18 cellular contexts compared by ENCODE assay signal in the genomic region with DNA sequence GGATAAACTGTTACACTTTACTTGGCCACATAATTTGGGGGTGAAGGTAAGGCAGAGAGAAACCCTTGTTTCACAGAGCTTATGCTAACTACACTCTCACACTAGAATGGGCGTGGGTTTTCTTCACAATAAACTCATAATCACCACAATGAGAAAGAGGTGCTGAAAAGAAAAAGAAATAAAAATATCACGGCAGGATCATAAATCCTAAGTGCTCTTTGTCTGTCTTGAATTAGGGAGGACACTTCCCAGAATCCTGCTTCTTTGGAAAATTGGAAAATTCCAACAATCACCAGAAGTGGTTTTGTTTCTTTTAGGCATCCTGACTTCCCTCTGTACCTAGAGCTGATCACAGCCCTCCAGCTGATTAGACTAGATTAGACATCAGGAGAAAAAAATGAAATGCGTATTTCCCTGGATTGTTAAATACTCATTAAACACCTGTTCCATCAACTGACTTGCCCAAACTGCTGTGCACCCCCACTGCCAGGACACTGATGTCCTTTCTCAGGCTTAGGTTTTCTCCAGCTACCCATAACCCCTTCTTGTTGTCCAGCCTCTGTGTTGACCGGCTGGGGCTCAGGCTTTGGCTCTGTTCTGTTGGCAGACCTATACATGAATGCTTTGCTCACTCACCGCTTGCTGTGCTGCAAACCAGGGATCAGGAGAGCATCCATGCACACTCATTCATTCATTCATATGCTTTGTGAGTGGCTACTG. TPM values are rescaled to one million over a fixed set of nuclear protein-coding genes. Genes with fewer than 3 reads are reported as not detected.
"Had no signal": no experiment of that assay in that cellular context is flagged by ENCODE, and none has a peak within 500 bp of the region (broad histone marks: within the 10 kb centered on the region; RNA-seq: fewer than 3 reads in every experiment).

No MANE protein-coding gene starts in this region.

- H3K4me3 ChIP-seq: breast epithelium, thoracic aorta, vagina had no signal

- H3K4me3 Mint-ChIP-seq: activated CD8-positive, alpha-beta memory T cell treated with anti-CD3 and anti-CD28 coated beads, Interleukin-2, amount 10 ng/mL, durations not matched to agents 7 days and 5 days; activated naive CD8-positive, alpha-beta T cell; activated T-cell treated with anti-CD3 and anti-CD28 coated beads, Interleukin-2, amount 50 U/mL, for 4 hours; nephron; T-helper 2 cell treated with Interferon-gamma antibody and Interleukin-4, amounts not matched to agents 5 μg/mL and 100 μg/mL, for 36 hours had no signal

- H3K27ac Mint-ChIP-seq: activated CD8-positive, alpha-beta memory T cell treated with anti-CD3 and anti-CD28 coated beads, Interleukin-2, amount 10 ng/mL, durations not matched to agents 7 days and 5 days; T-helper 2 cell treated with Interferon-gamma antibody and Interleukin-4, amounts not matched to agents 5 μg/mL and 100 μg/mL, for 36 hours had no signal

- H3K4me1 ChIP-seq: breast epithelium had no signal

- ATAC-seq: activated CD8-positive, alpha-beta memory T cell treated with anti-CD3 and anti-CD28 coated beads, Interleukin-2, amount 10 ng/mL, durations not matched to agents 7 days and 5 days; activated T-cell treated with anti-CD3 and anti-CD28 coated beads, Interleukin-2, amount 50 U/mL, for 4 hours; stimulated activated naive CD8-positive, alpha-beta T cell treated with anti-CD3 and anti-CD28 coated beads, Interleukin-15, Interleukin-2, amounts not matched to agents 100 U/mL and 50 U/mL, for 24 hours had no signal

- H3K27me3 ChIP-seq: breast epithelium, vagina had no signal

- H3K9me3 Mint-ChIP-seq: activated T-cell treated with anti-CD3 and anti-CD28 coated beads, Interleukin-2, amount 50 U/mL, for 4 hours; nephron; T-helper 2 cell treated with Interferon-gamma antibody and Interleukin-4, amounts not matched to agents 5 μg/mL and 100 μg/mL, for 36 hours had no signal

- H3K27me3 Mint-ChIP-seq: activated CD8-positive, alpha-beta memory T cell treated with anti-CD3 and anti-CD28 coated beads, Interleukin-2, amount 10 ng/mL, durations not matched to agents 7 days and 5 days; activated naive CD8-positive, alpha-beta T cell had no signal

- H3K9me3 ChIP-seq: breast epithelium, thoracic aorta, vagina had no signal

- DNase-seq: activated CD4-positive, alpha-beta T cell treated with anti-CD3 and anti-CD28 coated beads for 1 hour; activated CD4-positive, alpha-beta T cell treated with anti-CD3 and anti-CD28 coated beads, Interleukin-2, amount 50 U/mL, for 48 hours; activated CD8-positive, alpha-beta memory T cell treated with anti-CD3 and anti-CD28 coated beads, Interleukin-2, amount 10 ng/mL, durations not matched to agents 7 days and 5 days; activated gamma-delta T cell; activated T-cell treated with anti-CD3 and anti-CD28 coated beads, Interleukin-2, amount 50 U/mL, for 4 hours; anterior cingulate cortex; left ventricle myocardium superior; mesendoderm; stimulated activated CD4-positive, alpha-beta T cell treated with anti-CD3 and anti-CD28 coated beads, Interleukin-2, amount 100 ng/mL, for 48 hours; stimulated activated naive CD8-positive, alpha-beta T cell treated with anti-CD3 and anti-CD28 coated beads, Interleukin-15, Interleukin-2, amounts not matched to agents 100 U/mL and 50 U/mL, for 24 hours had no signal

- H3K36me3 ChIP-seq: breast epithelium, thoracic aorta, vagina had no signal

- H3K27ac ChIP-seq: thoracic aorta, vagina had no signal

RNA-seq across cellular contexts. Expression of a gene that starts 41.6 kb away (rescaled TPM):
- total RNA-seq: activated CD8-positive, alpha-beta memory T cell treated with anti-CD3 and anti-CD28 coated beads, Interleukin-2, amount 10 ng/mL, durations not matched to agents 7 days and 5 days; activated T-cell treated with anti-CD3 and anti-CD28 coated beads, Interleukin-2, amount 50 U/mL, for 4 hours; chondrocyte; frontal cortex; vagina had no signal
